In genomic region chr17:8326591-8327583, GRCh38 we compare ENCODE assay signal across 8 cellular contexts.
DNase-seq lines count a peak whose midpoint lies in the region; ATAC-seq and TF ChIP-seq lines count a peak whose summit lies in the region.

No MANE protein-coding gene starts in this region.

- H3K27ac Mint-ChIP-seq in T-helper 1 cell treated with Interleukin-12 subunit alpha and Interleukin-12 subunit beta and Interleukin-4 antibody, amounts not matched to agents 30 μg/mL and 1 μg/mL, for 36 hours: no peak overlapping the region
- no peak overlapping the region for H3K27ac Mint-ChIP-seq in memory B cell

- peak overlapping the region; percentile 38 for H3K27ac ChIP-seq in substantia nigra (ENCODE audit: low read depth, low read length, poor library complexity, severe bottlenecking)

- peaks cover 55% of the 10 kb centered on the region for H3K27me3 Mint-ChIP-seq in T-helper 1 cell treated with Interleukin-12 subunit alpha and Interleukin-12 subunit beta and Interleukin-4 antibody, amounts not matched to agents 30 μg/mL and 1 μg/mL, for 36 hours (ENCODE audit: low read depth)
- peaks cover 29% of the 10 kb centered on the region for H3K27me3 Mint-ChIP-seq in memory B cell

- no peak for TF ChIP-seq POLR2A in GM18505 (IDR thresholded peaks at IDR 0.05; ENCODE audit: borderline replicate concordance, extremely low read depth, insufficient read depth, insufficient read length)

- peak; percentile 51 for ATAC-seq in memory B cell (ENCODE audit: low read depth)
- ATAC-seq in GM18505 (IDR thresholded peaks at IDR 0.05; ENCODE audit: unreplicated experiment): no peak

- no peaks in the 10 kb centered on the region for H3K36me3 Mint-ChIP-seq in T-helper 1 cell treated with Interleukin-12 subunit alpha and Interleukin-12 subunit beta and Interleukin-4 antibody, amounts not matched to agents 30 μg/mL and 1 μg/mL, for 36 hours (ENCODE audit: low read depth)
- H3K36me3 Mint-ChIP-seq in memory B cell: no peaks in the 10 kb centered on the region

- peaks cover 14% of the 10 kb centered on the region for H3K4me1 Mint-ChIP-seq in T-helper 1 cell treated with Interleukin-12 subunit alpha and Interleukin-12 subunit beta and Interleukin-4 antibody, amounts not matched to agents 30 μg/mL and 1 μg/mL, for 36 hours (ENCODE audit: low read depth)
- H3K4me1 Mint-ChIP-seq in memory B cell: peaks cover 15% of the 10 kb centered on the region

- H3K9me3 Mint-ChIP-seq in T-helper 1 cell treated with Interleukin-12 subunit alpha and Interleukin-12 subunit beta and Interleukin-4 antibody, amounts not matched to agents 30 μg/mL and 1 μg/mL, for 36 hours: no peaks in the 10 kb centered on the region
- no peaks in the 10 kb centered on the region for H3K9me3 Mint-ChIP-seq in memory B cell

- DNase-seq in GM19240 (ENCODE audit: insufficient read length, low spot score) (peak; percentile 29), ecto neural progenitor cell (ENCODE audit: low spot score) (peak; percentile 76), memory B cell (ENCODE audit: low spot score in 2 of 2) (peak in 1 of 2 donors; percentile 37), substantia nigra (lab: John Stamatoyannopoulos, UW) (peak in 6 of 49 donors; percentile 5 to 53 (median 18)), COLO829 (ENCODE audit: low spot score) (no peak), NCI-H2081 treated with DMSO at 0.1 percent for 48 hours (lab: John Stamatoyannopoulos, UW) (no peak)

- peak overlapping the region; percentile 57 for H3K4me3 Mint-ChIP-seq in T-helper 1 cell treated with Interleukin-12 subunit alpha and Interleukin-12 subunit beta and Interleukin-4 antibody, amounts not matched to agents 30 μg/mL and 1 μg/mL, for 36 hours
- H3K4me3 Mint-ChIP-seq in memory B cell: peak overlapping the region; percentile 38

Comparison
In these comparisons a context has a peak if more than half of its experiments do, and no peak if none do; other contexts are left out.
1. DNase-seq: peak in GM19240 (single experiment) and ecto neural progenitor cell (single experiment); none in COLO829 (single experiment) and NCI-H2081 treated with DMSO at 0.1 percent for 48 hours (single experiment).